15 cellular contexts compared by ENCODE assay signal in the genomic region with DNA sequence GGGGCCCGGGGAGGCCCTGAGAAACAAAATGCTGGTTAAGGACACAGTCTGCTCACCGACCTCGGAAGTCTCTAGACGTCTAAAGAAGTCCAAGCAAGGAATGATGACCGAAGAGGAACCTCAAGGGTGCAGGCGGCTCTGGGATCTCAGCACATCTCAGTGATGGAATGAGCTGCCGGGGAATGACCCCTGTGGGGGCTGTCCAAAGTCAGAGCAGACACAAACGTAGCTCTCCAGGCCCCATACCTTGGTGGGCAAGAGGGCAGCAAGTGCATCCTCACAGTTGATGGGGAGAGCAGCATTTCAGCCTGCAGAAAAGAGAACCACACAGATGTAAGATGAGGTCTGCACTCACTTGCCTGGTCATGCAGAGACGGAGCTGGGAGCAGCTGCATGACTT.
DNase-seq lines count a peak whose midpoint lies in the region; ATAC-seq and TF ChIP-seq lines count a peak whose summit lies in the region.
"Had no signal": no experiment of that assay in that cellular context is flagged by ENCODE, and none has a peak within 500 bp of the region (broad histone marks: within the 10 kb centered on the region; RNA-seq: fewer than 3 reads in every experiment).

No MANE protein-coding gene starts in this region.

- ATAC-seq in GM23338 (no peak), HG03432 (IDR thresholded peaks at IDR 0.05; ENCODE audit: unreplicated experiment) (no peak), GM21737 (IDR thresholded peaks at IDR 0.05; ENCODE audit: unreplicated experiment) (no peak)
- no peak for ATAC-seq in stimulated activated effector memory CD8-positive, alpha-beta T cell treated with anti-CD3 and anti-CD28 coated beads, Interleukin-12 subunit alpha, Interleukin-12 subunit beta, amount 100 ng/mL, for 72 hours
- ATAC-seq: HCT116 had no signal

- intact Hi-C loops in colonic mucosa (cut with DNase I) = loop anchor here (5.0 to 10.0 kb wide), 3 partner anchors 113 to 297 kb away; no protein-coding TSS in a partner anchor

- H3K4me3 ChIP-seq in GM23338 (no peak overlapping the region), Loucy (ENCODE audit: low read length, poor library complexity, severe bottlenecking) (peak overlapping the region; percentile 71), colonic mucosa (no peak overlapping the region)

- peaks cover 61% of the 10 kb centered on the region for H3K4me1 ChIP-seq in GM23338 (ENCODE audit: insufficient read depth)
- peaks cover 55% of the 10 kb centered on the region for H3K4me1 ChIP-seq in Loucy (ENCODE audit: insufficient read depth, low read length, poor library complexity, severe bottlenecking)
- peaks cover 3% of the 10 kb centered on the region for H3K4me1 ChIP-seq in colonic mucosa

- H3K9me3 ChIP-seq in Loucy (ENCODE audit: insufficient read depth, low read depth, low read length) = no peaks in the 10 kb centered on the region
- H3K9me3 ChIP-seq in colonic mucosa = no peaks in the 10 kb centered on the region

- H3K36me3 ChIP-seq in GM23338 (ENCODE audit: insufficient read depth) (no peaks in the 10 kb centered on the region), Loucy (ENCODE audit: insufficient read depth, low read length) (no peaks in the 10 kb centered on the region), colonic mucosa (no peaks in the 10 kb centered on the region)

- H3K36me3 Mint-ChIP-seq in GM23338 (ENCODE audit: low read depth) (no peaks in the 10 kb centered on the region), progenitor cell of endocrine pancreas (ENCODE audit: insufficient read depth) (no peaks in the 10 kb centered on the region)
- no peaks in the 10 kb centered on the region for H3K36me3 Mint-ChIP-seq in stimulated activated effector memory CD8-positive, alpha-beta T cell treated with anti-CD3 and anti-CD28 coated beads, Interleukin-12 subunit alpha, Interleukin-12 subunit beta, amount 100 ng/mL, for 72 hours
- H3K36me3 Mint-ChIP-seq: activated naive CD4-positive, alpha-beta T cell treated with anti-CD3 and anti-CD28 coated beads, Interleukin-2, amount 10 ng/mL, durations not matched to agents 7 days and 5 days; CD8-positive, alpha-beta memory T cell had no signal

- TF ChIP-seq CTCF in GM23338 (conservative IDR thresholded peaks at IDR 0.05; ENCODE audit: low read depth in 2 of 2) (no peak), Loucy (conservative IDR thresholded peaks at IDR 0.05; ENCODE audit: low read length) (no peak), progenitor cell of endocrine pancreas (IDR thresholded peaks at IDR 0.05; ENCODE audit: unreplicated experiment) (no peak), colonic mucosa (IDR thresholded peaks at IDR 0.05) (no peak)

- TF ChIP-seq POLR2A in erythroblast (IDR thresholded peaks at IDR 0.05; ENCODE audit: low read length) = no peak

- H3K9me3 Mint-ChIP-seq in GM23338 (no peaks in the 10 kb centered on the region), progenitor cell of endocrine pancreas (ENCODE audit: low read depth) (no peaks in the 10 kb centered on the region)
- H3K9me3 Mint-ChIP-seq in stimulated activated effector memory CD8-positive, alpha-beta T cell treated with anti-CD3 and anti-CD28 coated beads, Interleukin-12 subunit alpha, Interleukin-12 subunit beta, amount 100 ng/mL, for 72 hours = no peaks in the 10 kb centered on the region
- H3K9me3 Mint-ChIP-seq: activated CD4-positive, alpha-beta memory T cell treated with anti-CD3 and anti-CD28 coated beads, Interleukin-2, amount 10 ng/mL, durations not matched to agents 7 days and 5 days; activated naive CD4-positive, alpha-beta T cell treated with anti-CD3 and anti-CD28 coated beads, Interleukin-2, amount 10 ng/mL, durations not matched to agents 7 days and 5 days; CD8-positive, alpha-beta memory T cell; stimulated activated naive CD8-positive, alpha-beta T cell treated with anti-CD3 and anti-CD28 coated beads, Interleukin-15, Interleukin-2, amounts not matched to agents 100 ng/mL and 50 ng/mL, for 24 hours had no signal

- H3K9ac ChIP-seq in Loucy (ENCODE audit: low read depth, low read length, poor library complexity, severe bottlenecking) (peak overlapping the region; percentile 69), colonic mucosa (ENCODE audit: low read depth in 2 of 2, low read length in 2 of 2) (no peak overlapping the region)

- H3K9me2 ChIP-seq in GM23338 (ENCODE audit: insufficient read depth) (no peaks in the 10 kb centered on the region), Loucy (replicated peaks; ENCODE audit: low read depth, low read length) (no peaks in the 10 kb centered on the region)

- H2AFZ ChIP-seq in GM23338 (no peak overlapping the region), Loucy (ENCODE audit: low read length) (peak overlapping the region; percentile 53)

- H4K20me1 ChIP-seq in GM23338 (replicated peaks; ENCODE audit: insufficient read depth) = peaks cover 46% of the 10 kb centered on the region
- no peaks in the 10 kb centered on the region for H4K20me1 ChIP-seq in Loucy (ENCODE audit: insufficient read depth, low read length, poor library complexity, severe bottlenecking)

- H3K27me3 ChIP-seq in GM23338 (ENCODE audit: insufficient read depth) (no peaks in the 10 kb centered on the region), Loucy (ENCODE audit: insufficient read depth, low read length, poor library complexity, severe bottlenecking) (no peaks in the 10 kb centered on the region), colonic mucosa (no peaks in the 10 kb centered on the region)

- H3K27me3 Mint-ChIP-seq in GM23338 (ENCODE audit: insufficient read depth, low read depth, poor library complexity) (peaks cover 15% of the 10 kb centered on the region), progenitor cell of endocrine pancreas (no peaks in the 10 kb centered on the region)

- H3K27ac ChIP-seq in GM23338 (ENCODE audit: low read depth) = peak overlapping the region; percentile 81
- no peak overlapping the region for H3K27ac ChIP-seq in colonic mucosa

- H3F3A ChIP-seq in GM23338 (replicated peaks; ENCODE audit: low read depth) (peaks cover 3% of the 10 kb centered on the region; the same call in 1 of the 2 replicates), Loucy (ENCODE audit: low read depth) (peaks cover 10% of the 10 kb centered on the region)

- no peak overlapping the region; the same call in 2 of the 3 replicates for H3K4me3 Mint-ChIP-seq in GM23338
- H3K4me3 Mint-ChIP-seq in progenitor cell of endocrine pancreas (ENCODE audit: low read depth) = peak overlapping the region; percentile 55
- H3K4me3 Mint-ChIP-seq in stimulated activated effector memory CD8-positive, alpha-beta T cell treated with anti-CD3 and anti-CD28 coated beads, Interleukin-12 subunit alpha, Interleukin-12 subunit beta, amount 100 ng/mL, for 72 hours = no peak overlapping the region
- H3K4me3 Mint-ChIP-seq: activated CD4-positive, alpha-beta memory T cell treated with anti-CD3 and anti-CD28 coated beads, Interleukin-2, amount 10 ng/mL, durations not matched to agents 7 days and 5 days; stimulated activated naive CD8-positive, alpha-beta T cell treated with anti-CD3 and anti-CD28 coated beads, Interleukin-15, Interleukin-2, amounts not matched to agents 100 ng/mL and 50 ng/mL, for 24 hours had no signal

- H3K79me2 ChIP-seq in GM23338 (replicated peaks; ENCODE audit: insufficient read depth) = peaks cover 96% of the 10 kb centered on the region
- peaks cover 73% of the 10 kb centered on the region for H3K79me2 ChIP-seq in Loucy (ENCODE audit: insufficient read depth, low read length)

- H3K27ac Mint-ChIP-seq in GM23338 = peak overlapping the region; percentile 74
- H3K27ac Mint-ChIP-seq in progenitor cell of endocrine pancreas = peak overlapping the region; percentile 98
- H3K27ac Mint-ChIP-seq in stimulated activated effector memory CD8-positive, alpha-beta T cell treated with anti-CD3 and anti-CD28 coated beads, Interleukin-12 subunit alpha, Interleukin-12 subunit beta, amount 100 ng/mL, for 72 hours = no peak overlapping the region
- H3K27ac Mint-ChIP-seq: activated naive CD4-positive, alpha-beta T cell treated with anti-CD3 and anti-CD28 coated beads, Interleukin-2, amount 10 ng/mL, durations not matched to agents 7 days and 5 days; stimulated activated naive CD8-positive, alpha-beta T cell treated with anti-CD3 and anti-CD28 coated beads, Interleukin-15, Interleukin-2, amounts not matched to agents 100 ng/mL and 50 ng/mL, for 24 hours had no signal

- peaks cover 65% of the 10 kb centered on the region for H3K4me1 Mint-ChIP-seq in GM23338
- peaks cover 45% of the 10 kb centered on the region for H3K4me1 Mint-ChIP-seq in progenitor cell of endocrine pancreas (ENCODE audit: low read depth)
- H3K4me1 Mint-ChIP-seq in stimulated activated effector memory CD8-positive, alpha-beta T cell treated with anti-CD3 and anti-CD28 coated beads, Interleukin-12 subunit alpha, Interleukin-12 subunit beta, amount 100 ng/mL, for 72 hours = peaks cover 30% of the 10 kb centered on the region

- DNase-seq in GM23338 (ENCODE audit: low spot score) (no peak), erythroblast (lab: John Stamatoyannopoulos, UW) (peak; percentile 44 to 48), progenitor cell of endocrine pancreas (ENCODE audit: low spot score, unreplicated experiment) (no peak), colonic mucosa (no peak)
- DNase-seq in stimulated activated effector memory CD8-positive, alpha-beta T cell treated with anti-CD3 and anti-CD28 coated beads, Interleukin-12 subunit alpha, Interleukin-12 subunit beta, amount 100 ng/mL, for 72 hours (ENCODE audit: low spot score in 2 of 2) = no peak
- DNase-seq: activated CD4-positive, alpha-beta memory T cell treated with anti-CD3 and anti-CD28 coated beads, Interleukin-2, amount 10 ng/mL, durations not matched to agents 7 days and 5 days; foreskin melanocyte; NCI-H82 had no signal

- H3K4me2 ChIP-seq in GM23338 = peak overlapping the region; percentile 35; the same call in 1 of the 2 replicates
- peak overlapping the region; percentile 90 for H3K4me2 ChIP-seq in Loucy (ENCODE audit: low read depth, low read length, poor library complexity, severe bottlenecking)

TF ChIP-seq in GM23338, 12 proteins besides CTCF, POLR2A, EP300 and RAD21 (continues in another document):
- TF ChIP-seq JUNB (IDR thresholded peaks at IDR 0.05; ENCODE audit: unreplicated experiment) = no peak
- TF ChIP-seq ZNF114 (CRISPR knock-in tag; IDR thresholded peaks at IDR 0.05) = no peak
- no peak for TF ChIP-seq CREB1 (CRISPR knock-in tag; IDR thresholded peaks at IDR 0.05; ENCODE audit: low read depth)
- no peak for TF ChIP-seq POLR2AphosphoS5 (IDR thresholded peaks at IDR 0.05; ENCODE audit: low read depth)

Comparison
In these comparisons a context has a peak if more than half of its experiments do, and no peak if none do; other contexts are left out.
1. DNase-seq: peak in erythroblast (2 of 2); none in GM23338 (single experiment), progenitor cell of endocrine pancreas (single experiment), stimulated activated effector memory CD8-positive, alpha-beta T cell treated with anti-CD3 and anti-CD28 coated beads, Interleukin-12 subunit alpha, Interleukin-12 subunit beta, amount 100 ng/mL, for 72 hours (0 of 2) and colonic mucosa (single experiment).